In the genomic region with DNA sequence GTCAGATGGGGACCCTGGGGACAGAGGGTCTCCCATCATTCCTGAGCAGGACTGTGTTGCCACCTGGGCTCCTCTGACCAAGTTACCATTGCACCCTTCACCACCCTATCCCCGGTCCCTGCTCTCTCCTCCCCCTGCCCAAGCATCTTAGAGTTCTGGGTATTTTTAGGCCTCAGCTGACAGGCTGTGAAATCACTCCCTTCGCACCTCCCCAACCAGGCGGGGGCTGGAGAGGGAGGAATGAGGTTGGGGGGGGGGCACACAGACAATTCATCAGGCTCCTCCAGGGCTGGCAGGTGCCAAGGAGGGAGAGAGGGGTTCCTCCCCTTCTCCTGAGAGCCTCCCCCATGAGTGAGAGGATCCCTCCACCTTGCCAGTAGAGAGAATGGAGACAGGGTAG, we compare ENCODE assay signal across 15 cellular contexts. TPM values are rescaled to one million over a fixed set of nuclear protein-coding genes. Genes with fewer than 3 reads are reported as not detected.
"Had no signal": no experiment of that assay in that cellular context is flagged by ENCODE, and none has a peak within 500 bp of the region (broad histone marks: within the 10 kb centered on the region; RNA-seq: fewer than 3 reads in every experiment).

No MANE protein-coding gene starts in this region.

- H3K9me3 ChIP-seq: right lobe of liver, tibial artery, upper lobe of right lung had no signal

- H3K4me3 Mint-ChIP-seq: immature natural killer cell; nephron; stimulated activated memory B cell treated with anti-CD40 and anti-IgM and Interleukin-4, amounts not matched to agents 10 μg/mL and 1 μg/mL and 100 μg/mL, for 72 hours; stimulated activated naive CD8-positive, alpha-beta T cell treated with anti-CD3 and anti-CD28 coated beads, Interleukin-15, Interleukin-2, amounts not matched to agents 100 ng/mL and 50 ng/mL, for 24 hours had no signal

- H3K9me3 Mint-ChIP-seq: immature natural killer cell; stimulated activated memory B cell treated with anti-CD40 and anti-IgM and Interleukin-4, amounts not matched to agents 10 μg/mL and 1 μg/mL and 100 μg/mL, for 72 hours; stimulated activated naive CD8-positive, alpha-beta T cell treated with anti-CD3 and anti-CD28 coated beads, Interleukin-15, Interleukin-2, amounts not matched to agents 100 ng/mL and 50 ng/mL, for 24 hours had no signal

- H3K27me3 ChIP-seq: right lobe of liver had no signal

- H3K36me3 Mint-ChIP-seq: naive B cell; stimulated activated memory B cell treated with anti-CD40 and anti-IgM and Interleukin-4, amounts not matched to agents 10 μg/mL and 1 μg/mL and 100 μg/mL, for 72 hours had no signal

- H3K27ac Mint-ChIP-seq: immature natural killer cell; naive B cell; nephron; stimulated activated memory B cell treated with anti-CD40 and anti-IgM and Interleukin-4, amounts not matched to agents 10 μg/mL and 1 μg/mL and 100 μg/mL, for 72 hours; stimulated activated naive CD8-positive, alpha-beta T cell treated with anti-CD3 and anti-CD28 coated beads, Interleukin-15, Interleukin-2, amounts not matched to agents 100 ng/mL and 50 ng/mL, for 24 hours had no signal

- DNase-seq: central memory CD4-positive, alpha-beta T cell; effector CD8-positive, alpha-beta T cell; immature natural killer cell; mesendoderm; naive B cell; right lobe of liver; stimulated activated CD4-positive, alpha-beta T cell treated with anti-CD3 and anti-CD28 coated beads, Interleukin-1b, Interleukin-23, amount 100 ng/mL, for 48 hours; stimulated activated CD4-positive, alpha-beta T cell treated with anti-CD3 and anti-CD28 coated beads, Interleukin-4, amount 100 ng/mL, for 24 hours; tibial artery; upper lobe of right lung had no signal

- H3K4me1 Mint-ChIP-seq: stimulated activated memory B cell treated with anti-CD40 and anti-IgM and Interleukin-4, amounts not matched to agents 10 μg/mL and 1 μg/mL and 100 μg/mL, for 72 hours had no signal

- H3K4me3 ChIP-seq: coronary artery, right lobe of liver, tibial artery, upper lobe of right lung had no signal

- ATAC-seq: esophagus mucosa; right lobe of liver; stimulated activated memory B cell treated with anti-CD40 and anti-IgM and Interleukin-4, amounts not matched to agents 10 μg/mL and 1 μg/mL and 100 μg/mL, for 72 hours; upper lobe of right lung had no signal

- H3K4me1 ChIP-seq: right lobe of liver, upper lobe of right lung had no signal

- H3K27ac ChIP-seq: coronary artery, right lobe of liver, tibial artery, upper lobe of right lung had no signal

- H3K36me3 ChIP-seq: right lobe of liver, tibial artery, upper lobe of right lung had no signal

RNA-seq across cellular contexts. Expression of gene SYT7, which starts 9.0 kb away (rescaled TPM):
- polyA plus RNA-seq: immature natural killer cell had no signal
